In genomic region chr1:41006942-41007865, GRCh38 we compare ENCODE assay signal across 21 cellular contexts. TPM values are rescaled to one million over a fixed set of nuclear protein-coding genes. Genes with fewer than 3 reads are reported as not detected.
DNase-seq lines count a peak whose midpoint lies in the region; ATAC-seq, FAIRE-seq and TF ChIP-seq lines count a peak whose summit lies in the region.
"Had no signal": no experiment of that assay in that cellular context is flagged by ENCODE, and none has a peak within 500 bp of the region (broad histone marks: within the 10 kb centered on the region; RNA-seq: fewer than 3 reads in every experiment).

No MANE protein-coding gene starts in this region.

- peaks cover 2% of the 10 kb centered on the region for H3K9me1 ChIP-seq in keratinocyte (ENCODE audit: control insufficient read depth, extremely low read depth, insufficient read depth, low read length)

- TF ChIP-seq CTCF in HFFc6 (IDR thresholded peaks at IDR 0.05): no peak
- TF ChIP-seq CTCF in brain microvascular endothelial cell (IDR thresholded peaks at IDR 0.05; ENCODE audit: low read depth, low read length, missing control alignments): no peak
- TF ChIP-seq CTCF in keratinocyte (optimal IDR thresholded peaks at IDR 0.05 in 1 of 3, IDR thresholded peaks at IDR 0.05 in 1 of 3, conservative IDR thresholded peaks at IDR 0.05 in 1 of 3; ENCODE audit: extremely low read depth in 1 of 3, insufficient read depth in 2 of 3, low read length in 3 of 3): peak in 1 of 3 experiments; percentile 11
- no peak for TF ChIP-seq CTCF in adrenal gland (IDR thresholded peaks at IDR 0.05)
- no peak for TF ChIP-seq CTCF in lower lobe of right lung (IDR thresholded peaks at IDR 0.05)

- H3K9me3 ChIP-seq in keratinocyte (ENCODE audit: control insufficient read depth, low read depth, low read length) (no peaks in the 10 kb centered on the region), adrenal gland (replicated peaks in 1 of 3) (no peaks in the 10 kb centered on the region), lower lobe of right lung (no peaks in the 10 kb centered on the region)
- H3K9me3 ChIP-seq: gastrocnemius medialis, left lung had no signal

- in situ Hi-C loops in brain microvascular endothelial cell (cut with HindIII; ENCODE audit: low pct_ligation_motif_present, low sequenced_read_pairs): no loop called here

- TF ChIP-seq POLR2A in adrenal gland (IDR thresholded peaks at IDR 0.05): no peak
- no peak for TF ChIP-seq POLR2A in GM12891 (IDR thresholded peaks at IDR 0.05; ENCODE audit: low read depth, low read length)

- peaks cover 77% of the 10 kb centered on the region for H3K36me3 Mint-ChIP-seq in HFFc6 (ENCODE audit: low read depth)

- intact Hi-C loops in adrenal gland (cut with DNase I) (no loop called here), lower lobe of right lung (cut with DNase I) (no loop called here)

- H4K20me1 ChIP-seq in keratinocyte (ENCODE audit: control insufficient read depth, extremely low read depth, insufficient read depth, low read length): peaks cover 7% of the 10 kb centered on the region

- peaks cover 59% of the 10 kb centered on the region for H3K4me1 ChIP-seq in keratinocyte (ENCODE audit: control insufficient read depth, extremely low read depth, insufficient read depth, low read length)
- peaks cover 5 to 15% of the 10 kb centered on the region in 2 donors for H3K4me1 ChIP-seq in adrenal gland (replicated peaks in 1 of 2)
- H3K4me1 ChIP-seq in lower lobe of right lung: peaks cover 15% of the 10 kb centered on the region

- H3K27ac ChIP-seq in brain microvascular endothelial cell: no peak overlapping the region
- H3K27ac ChIP-seq in keratinocyte (ENCODE audit: control insufficient read depth, insufficient read depth, low read length): peak overlapping the region; percentile 92
- H3K27ac ChIP-seq in adrenal gland: no peak overlapping the region
- no peak overlapping the region for H3K27ac ChIP-seq in lower lobe of right lung
- H3K27ac ChIP-seq: gastrocnemius medialis, left lung had no signal

- peak overlapping the region; percentile 76 for H3K9ac ChIP-seq in keratinocyte (ENCODE audit: control insufficient read depth, extremely low read depth, insufficient read depth, low read length)

- H3K27me3 ChIP-seq in brain microvascular endothelial cell (replicated peaks) (no peaks in the 10 kb centered on the region), keratinocyte (ENCODE audit: control insufficient read depth, extremely low read depth, insufficient read depth, low read length) (no peaks in the 10 kb centered on the region), adrenal gland (no peaks in the 10 kb centered on the region), lower lobe of right lung (ENCODE audit: low read depth) (no peaks in the 10 kb centered on the region)
- H3K27me3 ChIP-seq: gastrocnemius medialis, left lung had no signal

- peaks cover 45% of the 10 kb centered on the region for H3K4me1 Mint-ChIP-seq in HFFc6 (ENCODE audit: low read depth)
- H3K4me1 Mint-ChIP-seq: endodermal cell had no signal

- FAIRE-seq in keratinocyte (lab: Jason Lieb, UNC) (peak; percentile 99), GM12891 (lab: Jason Lieb, UNC) (no peak)
- FAIRE-seq: HepG2 had no signal

- H3K27me3 Mint-ChIP-seq in HFFc6 (ENCODE audit: insufficient read depth): peaks cover 3% of the 10 kb centered on the region

- dilution Hi-C loops in keratinocyte (cut with MboI; ENCODE audit: extremely low pct_ligation_motif_present, low sequenced_read_pairs): no loop called here

- H3K4me3 ChIP-seq in brain microvascular endothelial cell (ENCODE audit: low read depth, low read length): no peak overlapping the region
- H3K4me3 ChIP-seq in keratinocyte (ENCODE audit: control insufficient read depth in 2 of 3, extremely low read depth in 1 of 3, insufficient read depth in 2 of 3, low read depth in 1 of 3, low read length in 3 of 3): peak overlapping the region in 2 of 3 experiments; percentile 50 to 66
- H3K4me3 ChIP-seq in adrenal gland: no peak overlapping the region
- no peak overlapping the region for H3K4me3 ChIP-seq in lower lobe of right lung
- H3K4me3 ChIP-seq: gastrocnemius medialis, left lung had no signal

- H3K4me3 Mint-ChIP-seq in HFFc6: no peak overlapping the region
- H3K4me3 Mint-ChIP-seq: endodermal cell had no signal

- H3K9me3 Mint-ChIP-seq in HFFc6: no peaks in the 10 kb centered on the region
- H3K9me3 Mint-ChIP-seq: endodermal cell had no signal

- H3K4me2 ChIP-seq in keratinocyte (ENCODE audit: control insufficient read depth, extremely low read depth, insufficient read depth, low read depth, low read length): peak overlapping the region; percentile 94

- DNase-seq in AG08395 (ENCODE audit: low spot score): peak; percentile 26
- DNase-seq in HFFc6: no peak
- DNase-seq in brain microvascular endothelial cell: peak; percentile 39
- peak; percentile 97 for DNase-seq in keratinocyte (ENCODE audit: low read depth, low spot score)
- no peak for DNase-seq in effector CD4-positive, alpha-beta T cell
- no peak for DNase-seq in adrenal gland
- no peak for DNase-seq in GM12891 (ENCODE audit: insufficient read length, low spot score)
- DNase-seq in lower lobe of right lung: no peak
- DNase-seq: activated CD4-positive, CD25-positive, alpha-beta regulatory T cell; AML-193; central memory CD4-positive, alpha-beta T cell; endodermal cell; gastrocnemius medialis; left lung; NCI-H2029; NCI-H510A treated with DMSO at 0.1 percent for 48 hours; Right ventricle myocardium superior; stimulated activated CD4-positive, alpha-beta T cell treated with anti-CD3 and anti-CD28 coated beads, Interleukin-2, amount 100 ng/mL, for 24 hours; T-helper 1 cell had no signal

- peak overlapping the region; percentile 51 for H2AFZ ChIP-seq in keratinocyte (ENCODE audit: control insufficient read depth, low read length)

- peak overlapping the region; percentile 54 for H3K27ac Mint-ChIP-seq in HFFc6
- H3K27ac Mint-ChIP-seq: endodermal cell had no signal

- H3K36me3 ChIP-seq in brain microvascular endothelial cell (replicated peaks) (peaks cover 92% of the 10 kb centered on the region), keratinocyte (ENCODE audit: control insufficient read depth in 2 of 2, extremely low read depth in 1 of 2, insufficient read depth in 2 of 2, low read length in 2 of 2) (peaks cover 49 to 83% of the 10 kb centered on the region in 2 experiments), adrenal gland (replicated peaks in 1 of 2) (peaks cover 0 to 67% of the 10 kb centered on the region in 2 donors), lower lobe of right lung (peaks cover 70% of the 10 kb centered on the region)

- no peak for ATAC-seq in lower lobe of right lung
- ATAC-seq: gastrocnemius medialis, HepG2, left lung, sciatic nerve had no signal

- WGBS in adrenal gland, 4 donors: 92 to 94% (median 93%) methylated on average over 17 to 19 of the region's 19 CpGs

- H3K79me2 ChIP-seq in keratinocyte (ENCODE audit: control insufficient read depth, insufficient read depth, low read length): peaks cover 19% of the 10 kb centered on the region

TF ChIP-seq in GM12891, 5 proteins besides CTCF, POLR2A, EP300 and RAD21:
- no peak for TF ChIP-seq TAF1 (IDR thresholded peaks at IDR 0.05; ENCODE audit: low read depth, low read length)
TF ChIP-seq in GM12891: peak in this region for 0.

RNA-seq across cellular contexts. Expression of gene SLFNL1, which starts 14.3 kb away (rescaled TPM):
- total RNA-seq in HFFc6 (2021; fragmentation: NEBNext Ultra II Directional; extraction: Animal tissue kit (Norgen Biotek cat#: 25700)): under 1 TPM in 4 of 6 experiments, not detected in 2; 0.07 to 0.17 (median 0.11) TPM
- polyA plus RNA-seq in keratinocyte (0.04 TPM in 1 of 3 replicates, not detected in the others), adrenal gland (1 to 10 TPM in 1 of 3 donors, under 1 TPM in 1, not detected in 1; 0.47 to 1.4 TPM)
- not detected for polyA plus RNA-seq in keratinocyte (2011; ENCODE audit: low read depth)
- not detected in 2 replicates for polyA plus RNA-seq in keratinocyte (2011; cell fraction: cytosol; rRNA removed)
- 0.04 and 0.12 TPM in 2 replicates for polyA plus RNA-seq in keratinocyte (2011; cell fraction: nucleus; rRNA removed)
- 0.40 and 0.54 TPM in 2 replicates for polyA plus RNA-seq in keratinocyte (2012; ENCODE audit: low replicate concordance)
- 0.07 to 0.16 TPM in 2 of 3 replicates, not detected in the other for polyA minus RNA-seq in keratinocyte
- polyA minus RNA-seq in keratinocyte (2011; cell fraction: cytosol; rRNA and poly(A)+ RNA removed): not detected
- polyA minus RNA-seq in keratinocyte (2011; cell fraction: nucleus; rRNA and poly(A)+ RNA removed): 0.31 and 0.32 TPM in 2 replicates
- total RNA-seq in adrenal gland (1 to 10 TPM in 1 of 8 donors, under 1 TPM in 7; 0.06 to 1.1 (median 0.20) TPM), lower lobe of right lung (4.8 TPM)
- polyA plus RNA-seq in GM12891 (2012; ENCODE audit: low read depth, missing spikeins): 0.23 TPM

RNA-seq across cellular contexts. Expression of gene CTPS1, which starts 27.7 kb away (rescaled TPM):
- 100 to 1,000 TPM in 1 of 6 experiments, 10 to 100 TPM in 5; 89.3 to 125 (median 91.6) TPM for total RNA-seq in HFFc6 (2021; fragmentation: NEBNext Ultra II Directional; extraction: Animal tissue kit (Norgen Biotek cat#: 25700))
- polyA plus RNA-seq in keratinocyte: 21.3 to 81.1 TPM (median 43.3 TPM) in 3 replicates
- polyA plus RNA-seq in keratinocyte (2011; ENCODE audit: low read depth): 29.9 TPM
- polyA plus RNA-seq in keratinocyte (2011; cell fraction: cytosol; rRNA removed): 37.8 and 40.3 TPM in 2 replicates
- polyA plus RNA-seq in keratinocyte (2011; cell fraction: nucleus; rRNA removed): 92.6 and 107 TPM in 2 replicates
- 26.6 and 60.1 TPM in 2 replicates for polyA plus RNA-seq in keratinocyte (2012; ENCODE audit: low replicate concordance)
- polyA minus RNA-seq in keratinocyte: 25.6 to 75.7 TPM (median 39.7 TPM) in 3 replicates
- 19.2 TPM for polyA minus RNA-seq in keratinocyte (2011; cell fraction: cytosol; rRNA and poly(A)+ RNA removed)
- polyA minus RNA-seq in keratinocyte (2011; cell fraction: nucleus; rRNA and poly(A)+ RNA removed): 42.5 and 79.0 TPM in 2 replicates
- total RNA-seq in adrenal gland: 10 to 100 TPM; 12.2 to 37.5 (median 26.1) TPM
- polyA plus RNA-seq in adrenal gland: 10 to 100 TPM; 17.8 to 49.4 (median 26.4) TPM
- polyA plus RNA-seq in GM12891 (2012; ENCODE audit: low read depth, missing spikeins): 33.7 TPM
- total RNA-seq in lower lobe of right lung: 16.2 TPM

Comparison
In these comparisons a context has a peak if more than half of its experiments do, and no peak if none do; other contexts are left out.
1. DNase-seq: peak in AG08395 (single experiment), brain microvascular endothelial cell (single experiment) and keratinocyte (single experiment); none in HFFc6 (single experiment), effector CD4-positive, alpha-beta T cell (single experiment), adrenal gland (0 of 7), GM12891 (single experiment) and lower lobe of right lung (single experiment).
2. H3K4me3 ChIP-seq: peak in keratinocyte (2 of 3); none in brain microvascular endothelial cell (single experiment), adrenal gland (0 of 4) and lower lobe of right lung (single experiment).